8 cellular contexts compared by ENCODE assay signal in the genomic region with DNA sequence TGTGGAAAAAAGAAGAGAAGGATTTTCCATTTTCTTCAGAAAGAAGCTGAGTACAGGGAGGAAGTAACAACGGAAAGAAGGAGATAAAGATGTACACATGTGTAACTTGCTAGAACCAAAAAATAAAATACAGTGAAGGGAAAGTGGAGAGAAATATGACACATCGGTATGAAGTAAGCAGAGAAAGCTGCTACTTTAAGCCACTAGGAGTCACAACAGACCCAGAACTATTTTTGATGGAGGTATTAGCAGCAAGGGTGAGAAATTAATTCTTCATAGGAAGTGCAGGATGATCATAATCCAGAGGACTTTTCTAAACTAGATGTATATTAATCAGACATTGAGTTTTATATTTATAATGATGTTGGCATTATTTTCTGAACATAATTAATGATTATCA.
DNase-seq lines count a peak whose midpoint lies in the region; ATAC-seq and TF ChIP-seq lines count a peak whose summit lies in the region.

No MANE protein-coding gene starts in this region.

- DNase-seq in DMS 273 (lab: John Stamatoyannopoulos, UW; ENCODE audit: unreplicated experiment) = peak; percentile 36
- no peak for DNase-seq in DMS 273 treated with DMSO at 0.1 percent for 48 hours (lab: John Stamatoyannopoulos, UW)
- peak; percentile 60 for DNase-seq in Karpas-422
- peak; percentile 16 for DNase-seq in adipocyte (ENCODE audit: low read depth)
- peak in 1 of 2 donors; percentile 4 for DNase-seq in memory B cell (ENCODE audit: low spot score in 2 of 2)
- DNase-seq in T-helper 9 cell = no peak
- no peak for DNase-seq in endothelial cell (ENCODE audit: low spot score)

- ATAC-seq in GM21619 (IDR thresholded peaks at IDR 0.05; ENCODE audit: unreplicated experiment) (peak; percentile 93), memory B cell (ENCODE audit: low read depth) (peak; percentile 65)

- H3K9me3 Mint-ChIP-seq in memory B cell (peaks cover 1% of the 10 kb centered on the region), endothelial cell (ENCODE audit: unreplicated experiment) (no peaks in the 10 kb centered on the region)

- H3K36me3 Mint-ChIP-seq in memory B cell = no peaks in the 10 kb centered on the region
- no peaks in the 10 kb centered on the region for H3K36me3 Mint-ChIP-seq in endothelial cell (ENCODE audit: low read depth, unreplicated experiment)

- H3K4me3 ChIP-seq in Karpas-422 (ENCODE audit: low read length) (no peak overlapping the region), adipocyte (ENCODE audit: low read length) (no peak overlapping the region)

- H3K4me2 ChIP-seq in Karpas-422 (ENCODE audit: low read depth, low read length, poor library complexity, severe bottlenecking) = no peak overlapping the region

- H3K9me3 ChIP-seq in Karpas-422 (ENCODE audit: low read length) = no peaks in the 10 kb centered on the region
- H3K9me3 ChIP-seq in adipocyte (ENCODE audit: control insufficient read depth, low read length) = no peaks in the 10 kb centered on the region

- H3K27me3 ChIP-seq in Karpas-422 (ENCODE audit: low read length) (no peaks in the 10 kb centered on the region), adipocyte (replicated peaks; ENCODE audit: control insufficient read depth, insufficient read depth, low read length) (no peaks in the 10 kb centered on the region)

- H3K4me1 Mint-ChIP-seq in memory B cell = peaks cover 3% of the 10 kb centered on the region
- no peaks in the 10 kb centered on the region for H3K4me1 Mint-ChIP-seq in endothelial cell (ENCODE audit: unreplicated experiment)

- H3K9ac ChIP-seq in Karpas-422 (ENCODE audit: low read length) = no peak overlapping the region
- H3K9ac ChIP-seq in adipocyte (ENCODE audit: low read length) = no peak overlapping the region

- no peak overlapping the region for H2AFZ ChIP-seq in Karpas-422 (ENCODE audit: low read length)

- H3K4me3 Mint-ChIP-seq in memory B cell (no peak overlapping the region), endothelial cell (ENCODE audit: unreplicated experiment) (no peak overlapping the region)

- H3K27me3 Mint-ChIP-seq in memory B cell (peaks cover 1% of the 10 kb centered on the region), endothelial cell (ENCODE audit: unreplicated experiment) (no peaks in the 10 kb centered on the region)

- no peak overlapping the region for H3K27ac Mint-ChIP-seq in memory B cell
- no peak overlapping the region for H3K27ac Mint-ChIP-seq in endothelial cell (ENCODE audit: unreplicated experiment)

- H4K20me1 ChIP-seq in Karpas-422 (ENCODE audit: insufficient read depth, low read depth, low read length) = no peaks in the 10 kb centered on the region

- no peaks in the 10 kb centered on the region for H3K9me2 ChIP-seq in Karpas-422 (replicated peaks; ENCODE audit: insufficient read depth, low read length)

- H3K36me3 ChIP-seq in Karpas-422 (ENCODE audit: insufficient read depth, low read length) (no peaks in the 10 kb centered on the region), adipocyte (ENCODE audit: control insufficient read depth, insufficient read depth, low read length, severe bottlenecking) (no peaks in the 10 kb centered on the region)

- no peak for TF ChIP-seq CTCF in endothelial cell (IDR thresholded peaks at IDR 0.05; ENCODE audit: unreplicated experiment)

- no peaks in the 10 kb centered on the region for H3K4me1 ChIP-seq in Karpas-422 (ENCODE audit: low read length)
- H3K4me1 ChIP-seq in adipocyte (ENCODE audit: control insufficient read depth, insufficient read depth, low read length) = peaks cover 6% of the 10 kb centered on the region

- no peak overlapping the region for H3K27ac ChIP-seq in Karpas-422 (ENCODE audit: low read length)

- H3K79me2 ChIP-seq in Karpas-422 (ENCODE audit: low read length) = no peaks in the 10 kb centered on the region

Comparison
In these comparisons a context has a peak if more than half of its experiments do, and no peak if none do; other contexts are left out.
1. DNase-seq: peak in DMS 273 (single experiment), Karpas-422 (single experiment) and adipocyte (single experiment); none in DMS 273 treated with DMSO at 0.1 percent for 48 hours (single experiment), T-helper 9 cell (single experiment) and endothelial cell (single experiment).